Comparison of ENCODE assay signal across 24 cellular contexts in the genomic region with DNA sequence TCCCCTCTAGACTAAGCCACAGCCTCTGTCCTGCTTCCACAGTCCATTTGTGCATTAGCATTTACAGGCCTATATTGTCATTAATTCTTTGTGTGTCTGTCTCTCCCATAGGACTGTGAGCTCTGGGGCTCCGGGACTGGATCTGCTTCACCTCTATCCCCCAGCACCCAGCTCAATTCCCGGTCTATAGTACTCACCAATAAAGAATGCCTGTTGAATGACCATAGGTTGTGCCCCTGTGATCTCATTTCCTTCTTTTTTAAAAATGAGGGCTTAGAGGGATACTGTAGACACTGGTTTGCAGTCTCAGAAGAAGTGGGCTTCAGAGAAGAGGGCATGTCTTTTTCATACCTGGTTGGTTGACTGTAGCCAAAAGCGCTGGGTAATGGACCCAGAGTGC. TPM values are rescaled to one million over a fixed set of nuclear protein-coding genes. Genes with fewer than 3 reads are reported as not detected.
A peak's percentile ranks its signal among the peaks of the same experiment; 100 is the strongest.
DNase-seq lines count a peak whose midpoint lies in the region; ATAC-seq, FAIRE-seq and TF ChIP-seq lines count a peak whose summit lies in the region.
"Had no signal": no experiment of that assay in that cellular context is flagged by ENCODE, and none has a peak within 500 bp of the region (broad histone marks: within the 10 kb centered on the region; RNA-seq: fewer than 3 reads in every experiment).

No MANE protein-coding gene starts in this region.

- TF ChIP-seq CTCF in RWPE2 (IDR thresholded peaks at IDR 0.05; ENCODE audit: poor library complexity, severe bottlenecking) (no peak), glutamatergic neuron (IDR thresholded peaks at IDR 0.05; ENCODE audit: partially characterized antibody, unreplicated experiment) (no peak)

- DNase-seq in ELR (ENCODE audit: low read depth): peak; percentile 74
- DNase-seq in HCEC 1CT: peak; percentile 66
- no peak for DNase-seq in RWPE2 (ENCODE audit: low spot score)
- no peak for DNase-seq in glutamatergic neuron
- no peak for DNase-seq in ACHN
- DNase-seq in activated gamma-delta T cell (lab: John Stamatoyannopoulos, UW): no peak
- DNase-seq in GM12891 (ENCODE audit: insufficient read length, low spot score): no peak
- no peak for DNase-seq in stimulated activated CD8-positive, alpha-beta memory T cell treated with anti-CD3 and anti-CD28 coated beads, Interleukin-4, amount 100 ng/mL, for 48 hours
- DNase-seq: CD4-positive, alpha-beta memory T cell; DMS153; DMS79; HFFc6; IMR-90 had no signal

- H3K27me3 Mint-ChIP-seq in glutamatergic neuron (ENCODE audit: unreplicated experiment): peaks cover 6% of the 10 kb centered on the region
- H3K27me3 Mint-ChIP-seq: CD4-positive, alpha-beta memory T cell had no signal

- H3K27ac Mint-ChIP-seq in glutamatergic neuron (ENCODE audit: unreplicated experiment): no peak overlapping the region
- H3K27ac Mint-ChIP-seq: CD14-positive monocyte; CD4-positive, alpha-beta memory T cell; GM23338; HFFc6 had no signal

- no peaks in the 10 kb centered on the region for H3K36me3 Mint-ChIP-seq in glutamatergic neuron (ENCODE audit: unreplicated experiment)
- H3K36me3 Mint-ChIP-seq: CD14-positive monocyte; CD4-positive, alpha-beta memory T cell had no signal

- FAIRE-seq in GM12891 (lab: Jason Lieb, UNC): no peak
- FAIRE-seq: A204.1, G401.6, GM12892, GM18507, HTR-8/SVneo, K562 had no signal

- H3K4me3 ChIP-seq in RWPE2 (ENCODE audit: severe bottlenecking): no peak overlapping the region
- H3K4me3 ChIP-seq: BLaER1, GM23338, HAP-1, K562 had no signal

- no peaks in the 10 kb centered on the region for H3K36me3 ChIP-seq in RWPE2 (ENCODE audit: low read depth)
- H3K36me3 ChIP-seq: BLaER1, HAP-1 had no signal

- H3K4me3 Mint-ChIP-seq in glutamatergic neuron (ENCODE audit: unreplicated experiment): peak overlapping the region; percentile 21
- H3K4me3 Mint-ChIP-seq: CD14-positive monocyte; CD4-positive, alpha-beta memory T cell; GM23338; HFFc6 had no signal

- no peaks in the 10 kb centered on the region for H3K4me1 ChIP-seq in RWPE2 (ENCODE audit: insufficient read depth, poor library complexity, severe bottlenecking)
- H3K4me1 ChIP-seq: HAP-1 had no signal

- H3K9me3 ChIP-seq in RWPE2 (ENCODE audit: severe bottlenecking): no peaks in the 10 kb centered on the region
- H3K9me3 ChIP-seq: BLaER1, HAP-1 had no signal

- ATAC-seq in RWPE2 (ENCODE audit: low read depth): peak; percentile 47; the same call in 1 of the 3 replicates
- ATAC-seq: GM23338, K562 had no signal

- no peak for TF ChIP-seq POLR2A in GM12891 (IDR thresholded peaks at IDR 0.05; ENCODE audit: low read depth, low read length)

- peaks cover 41% of the 10 kb centered on the region for H3K4me1 Mint-ChIP-seq in glutamatergic neuron (ENCODE audit: low read depth, unreplicated experiment)

- no peak overlapping the region for H3K27ac ChIP-seq in RWPE2 (ENCODE audit: poor library complexity, severe bottlenecking)
- H3K27ac ChIP-seq: BLaER1, HL-60 had no signal

- H3K27me3 ChIP-seq in RWPE2 (ENCODE audit: insufficient read depth, poor library complexity, severe bottlenecking): no peaks in the 10 kb centered on the region
- H3K27me3 ChIP-seq: BLaER1 had no signal

- in situ Hi-C loops in ACHN (cut with HindIII; ENCODE audit: low pct_ligation_motif_present, low pct_unique_long_range_greater_than_20kb, low sequenced_read_pairs): no loop called here

- peaks cover 13% of the 10 kb centered on the region for H3K9me3 Mint-ChIP-seq in glutamatergic neuron (ENCODE audit: unreplicated experiment)
- H3K9me3 Mint-ChIP-seq: CD14-positive monocyte; CD4-positive, alpha-beta memory T cell; GM23338; HFFc6 had no signal

TF ChIP-seq in GM12891, 5 proteins besides CTCF, POLR2A, EP300 and RAD21:
- TF ChIP-seq PAX5 (IDR thresholded peaks at IDR 0.05; ENCODE audit: insufficient read depth, low read length, severe bottlenecking): no peak
- TF ChIP-seq SPI1 (IDR thresholded peaks at IDR 0.05; ENCODE audit: low read depth, low read length): no peak
- TF ChIP-seq POLR2AphosphoS5 (IDR thresholded peaks at IDR 0.05; ENCODE audit: low read depth, low read length): no peak
- no peak for TF ChIP-seq TAF1 (IDR thresholded peaks at IDR 0.05; ENCODE audit: low read depth, low read length)
- no peak for TF ChIP-seq POU2F2 (IDR thresholded peaks at IDR 0.05; ENCODE audit: low read depth, low read length)
TF ChIP-seq in GM12891: peak in this region for 0.

RNA-seq across cellular contexts. Expression of gene POU3F1, which starts 8.8 kb away (rescaled TPM):
- total RNA-seq in glutamatergic neuron (ENCODE audit: unreplicated experiment): 9.3 TPM
- 0.05 TPM for polyA plus RNA-seq in GM12891 (2012; ENCODE audit: low read depth, missing spikeins)
- total RNA-seq: IMR-90 had no signal
- polyA plus RNA-seq: CD14-positive monocyte, IMR-90, K562 had no signal

RNA-seq across cellular contexts. Expression of gene UTP11, which starts 42.9 kb away (rescaled TPM):
- 34.6 TPM for total RNA-seq in glutamatergic neuron (ENCODE audit: unreplicated experiment)
- polyA plus RNA-seq in GM12891 (2012; ENCODE audit: low read depth, missing spikeins): 27.3 TPM

RNA-seq across cellular contexts. Expression of gene FHL3, which starts 50.1 kb away (rescaled TPM):
- total RNA-seq in glutamatergic neuron (ENCODE audit: unreplicated experiment): 20.0 TPM
- 13.2 TPM for polyA plus RNA-seq in GM12891 (2012; ENCODE audit: low read depth, missing spikeins)

Comparison
In these comparisons a context has a peak if more than half of its experiments do, and no peak if none do; other contexts are left out.
1. DNase-seq: peak in ELR (single experiment) and HCEC 1CT (single experiment); none in RWPE2 (single experiment), glutamatergic neuron (single experiment), ACHN (single experiment), activated gamma-delta T cell (single experiment), GM12891 (single experiment) and stimulated activated CD8-positive, alpha-beta memory T cell treated with anti-CD3 and anti-CD28 coated beads, Interleukin-4, amount 100 ng/mL, for 48 hours (single experiment).